Comparison of ENCODE assay signal across 14 cellular contexts in the genomic region with DNA sequence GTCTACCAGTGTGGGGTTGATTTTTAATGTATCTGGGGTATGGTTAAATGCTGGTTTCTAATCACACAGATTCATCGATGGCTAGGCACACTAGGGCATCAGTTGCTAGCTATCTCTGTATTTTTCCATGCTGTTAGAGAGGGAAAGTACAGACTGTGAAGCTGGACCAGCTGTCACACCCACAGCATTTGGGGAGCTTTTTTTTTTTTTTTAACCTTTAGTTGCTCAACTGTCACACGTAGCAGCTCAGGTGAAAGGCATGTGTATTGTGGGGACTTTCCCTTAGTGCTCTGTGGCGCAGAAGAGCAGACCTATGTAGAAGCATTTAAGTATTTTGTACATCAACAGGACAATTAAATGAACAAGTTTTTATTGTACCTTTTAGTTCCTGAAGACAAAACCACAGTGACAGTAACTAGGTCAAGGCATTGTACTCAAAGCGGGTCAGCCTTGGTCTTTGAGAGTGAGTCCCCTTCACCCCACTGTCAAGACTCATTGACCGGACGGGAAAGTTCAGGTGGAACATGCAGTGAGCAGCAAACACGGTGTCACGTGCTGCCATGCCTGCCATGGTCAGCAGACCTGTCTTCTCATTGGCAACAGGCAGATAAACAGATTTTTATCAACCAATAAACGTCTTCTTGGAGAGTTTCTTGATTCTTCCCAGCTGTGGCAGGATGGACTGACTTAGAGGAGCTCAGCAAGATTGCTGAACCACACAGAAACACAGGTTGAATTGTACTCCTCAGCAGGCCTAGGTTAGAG.
A peak's percentile ranks its signal among the peaks of the same experiment; 100 is the strongest.
DNase-seq lines count a peak whose midpoint lies in the region; ATAC-seq and TF ChIP-seq lines count a peak whose summit lies in the region.
"Had no signal": no experiment of that assay in that cellular context is flagged by ENCODE, and none has a peak within 500 bp of the region (broad histone marks: within the 10 kb centered on the region; RNA-seq: fewer than 3 reads in every experiment).

No MANE protein-coding gene starts in this region.

- no peak for TF ChIP-seq POLR2A in testis (IDR thresholded peaks at IDR 0.05)
- TF ChIP-seq POLR2A in adrenal gland (IDR thresholded peaks at IDR 0.05) = no peak

- POLR2A ChIA-PET in CD8-positive, alpha-beta T cell (lab: Charles Lee) = no interaction called here

- no peak overlapping the region for H3K4me3 ChIP-seq in CD8-positive, alpha-beta T cell (ENCODE audit: low read depth, low read length)
- H3K4me3 ChIP-seq in testis (no peak overlapping the region), adrenal gland (no peak overlapping the region)
- H3K4me3 ChIP-seq: MG63, PC-9, psoas muscle had no signal

- no peaks in the 10 kb centered on the region for H3K27me3 Mint-ChIP-seq in CD8-positive, alpha-beta T cell (ENCODE audit: low read depth)
- H3K27me3 Mint-ChIP-seq in activated naive CD8-positive, alpha-beta T cell = no peaks in the 10 kb centered on the region

- intact Hi-C loops in CD8-positive, alpha-beta T cell (cut with DNase I, micrococcal nuclease) = no loop called here
- intact Hi-C loops in testis (cut with DNase I; ENCODE audit: low total_unique reads) (no loop called here), adrenal gland (cut with DNase I) (no loop called here)

- peaks cover 12% of the 10 kb centered on the region for H3K4me1 Mint-ChIP-seq in CD8-positive, alpha-beta T cell (ENCODE audit: low read depth)
- H3K4me1 Mint-ChIP-seq in activated naive CD8-positive, alpha-beta T cell (ENCODE audit: low read depth) = peaks cover 18% of the 10 kb centered on the region

- no peak for TF ChIP-seq CTCF in CD8-positive, alpha-beta T cell (IDR thresholded peaks at IDR 0.05)
- TF ChIP-seq CTCF in testis (IDR thresholded peaks at IDR 0.05) (no peak), adrenal gland (IDR thresholded peaks at IDR 0.05) (no peak)

- DNase-seq in CD8-positive, alpha-beta T cell = no peak
- DNase-seq in foreskin melanocyte = no peak
- no peak for DNase-seq in CD1c-positive myeloid dendritic cell (ENCODE audit: extremely low spot score)
- DNase-seq in testis = no peak
- DNase-seq in adrenal gland = no peak
- DNase-seq: Caco-2, kidney glomerular epithelial cell, MG63, PC-9, psoas muscle had no signal

- no peaks in the 10 kb centered on the region for H3K4me1 ChIP-seq in CD8-positive, alpha-beta T cell (ENCODE audit: insufficient read depth, low read length)
- H3K4me1 ChIP-seq in testis (no peaks in the 10 kb centered on the region), adrenal gland (replicated peaks in 1 of 2) (no peaks in the 10 kb centered on the region)
- H3K4me1 ChIP-seq: Caco-2, psoas muscle had no signal

- H3K27me3 ChIP-seq in CD8-positive, alpha-beta T cell (ENCODE audit: insufficient read depth, low read length) = no peaks in the 10 kb centered on the region
- H3K27me3 ChIP-seq in testis (no peaks in the 10 kb centered on the region), adrenal gland (no peaks in the 10 kb centered on the region)
- H3K27me3 ChIP-seq: MG63 had no signal

- H3K36me3 Mint-ChIP-seq in CD8-positive, alpha-beta T cell = no peaks in the 10 kb centered on the region
- H3K36me3 Mint-ChIP-seq in activated naive CD8-positive, alpha-beta T cell = peaks cover 4% of the 10 kb centered on the region

- CTCF ChIA-PET in CD8-positive, alpha-beta T cell (lab: Charles Lee) = no interaction called here

- H3K27ac Mint-ChIP-seq in CD8-positive, alpha-beta T cell = peak overlapping the region; percentile 10
- peak overlapping the region; percentile 64 for H3K27ac Mint-ChIP-seq in activated naive CD8-positive, alpha-beta T cell

- H3K4me3 Mint-ChIP-seq in CD8-positive, alpha-beta T cell = no peak overlapping the region
- peak overlapping the region; percentile 43 for H3K4me3 Mint-ChIP-seq in activated naive CD8-positive, alpha-beta T cell

- no peaks in the 10 kb centered on the region for H3K36me3 ChIP-seq in CD8-positive, alpha-beta T cell (ENCODE audit: insufficient read depth, low read length)
- H3K36me3 ChIP-seq in testis (ENCODE audit: low read depth, missing control alignments) (no peaks in the 10 kb centered on the region), adrenal gland (replicated peaks in 1 of 2) (no peaks in the 10 kb centered on the region)
- H3K36me3 ChIP-seq: MG63 had no signal

- ATAC-seq in CD8-positive, alpha-beta T cell = peak; percentile 64
- ATAC-seq in GM18909 (IDR thresholded peaks at IDR 0.05; ENCODE audit: poor library complexity, unreplicated experiment) = peak; percentile 65
- ATAC-seq in HG03095 (IDR thresholded peaks at IDR 0.05; ENCODE audit: unreplicated experiment) = peak; percentile 43
- ATAC-seq: esophagus mucosa, psoas muscle had no signal

- no peak overlapping the region for H3K27ac ChIP-seq in CD8-positive, alpha-beta T cell (ENCODE audit: low read depth, low read length)
- H3K27ac ChIP-seq in testis = no peak overlapping the region
- H3K27ac ChIP-seq in adrenal gland = no peak overlapping the region
- H3K27ac ChIP-seq: PC-9, psoas muscle had no signal

- WGBS in testis, 2 donors = 78 to 83% methylated on average over 9 of the region's 9 CpGs
- 56 to 65% (median 60%) methylated on average over 9 of the region's 9 CpGs for WGBS in adrenal gland, 4 donors

- H3K9me3 Mint-ChIP-seq in CD8-positive, alpha-beta T cell = peaks cover 10% of the 10 kb centered on the region
- peaks cover 3% of the 10 kb centered on the region for H3K9me3 Mint-ChIP-seq in activated naive CD8-positive, alpha-beta T cell (ENCODE audit: low read depth)

- no peaks in the 10 kb centered on the region for H3K9me3 ChIP-seq in CD8-positive, alpha-beta T cell (ENCODE audit: low read length)
- H3K9me3 ChIP-seq in testis (no peaks in the 10 kb centered on the region), adrenal gland (replicated peaks in 1 of 3) (no peaks in the 10 kb centered on the region)
- H3K9me3 ChIP-seq: Caco-2, MG63, psoas muscle had no signal
